Comparison of ENCODE assay signal across 8 cellular contexts in genomic region chr20:23086056-23086551, GRCh38. TPM values are rescaled to one million over a fixed set of nuclear protein-coding genes. Genes with fewer than 3 reads are reported as not detected.
DNase-seq lines count a peak whose midpoint lies in the region; ATAC-seq and TF ChIP-seq lines count a peak whose summit lies in the region.

A gene with protein sequence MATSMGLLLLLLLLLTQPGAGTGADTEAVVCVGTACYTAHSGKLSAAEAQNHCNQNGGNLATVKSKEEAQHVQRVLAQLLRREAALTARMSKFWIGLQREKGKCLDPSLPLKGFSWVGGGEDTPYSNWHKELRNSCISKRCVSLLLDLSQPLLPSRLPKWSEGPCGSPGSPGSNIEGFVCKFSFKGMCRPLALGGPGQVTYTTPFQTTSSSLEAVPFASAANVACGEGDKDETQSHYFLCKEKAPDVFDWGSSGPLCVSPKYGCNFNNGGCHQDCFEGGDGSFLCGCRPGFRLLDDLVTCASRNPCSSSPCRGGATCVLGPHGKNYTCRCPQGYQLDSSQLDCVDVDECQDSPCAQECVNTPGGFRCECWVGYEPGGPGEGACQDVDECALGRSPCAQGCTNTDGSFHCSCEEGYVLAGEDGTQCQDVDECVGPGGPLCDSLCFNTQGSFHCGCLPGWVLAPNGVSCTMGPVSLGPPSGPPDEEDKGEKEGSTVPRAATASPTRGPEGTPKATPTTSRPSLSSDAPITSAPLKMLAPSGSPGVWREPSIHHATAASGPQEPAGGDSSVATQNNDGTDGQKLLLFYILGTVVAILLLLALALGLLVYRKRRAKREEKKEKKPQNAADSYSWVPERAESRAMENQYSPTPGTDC (minus strand): TSS chr20:23086324. CDS start chr20:23086192, 132 bp downstream.

- peak; percentile 70 for ATAC-seq in GM18867 (IDR thresholded peaks at IDR 0.05; ENCODE audit: unreplicated experiment)
- no peak for ATAC-seq in GM21360 (IDR thresholded peaks at IDR 0.05; ENCODE audit: unreplicated experiment)

- intact Hi-C loops in esophagus squamous epithelium (cut with DNase I) = no loop called here

- H3K9me2 ChIP-seq in hepatocyte (replicated peaks; ENCODE audit: insufficient read depth) = no peaks in the 10 kb centered on the region

- WGBS in esophagus squamous epithelium, 2 donors = 7 to 64% methylated on average over 6 to 9 of the region's 27 CpGs
- whole genome bisulfite sequencing in hepatocyte (ENCODE audit: low lambda C conversion rate, missing lambda C conversion rate) = 87% methylated on average over 26 of the region's 27 CpGs

- TF ChIP-seq CTCF in NB4 (IDR thresholded peaks at IDR 0.05; ENCODE audit: low read depth, low read length) (no peak), esophagus squamous epithelium (IDR thresholded peaks at IDR 0.05) (no peak), hepatocyte (IDR thresholded peaks at IDR 0.05; ENCODE audit: poor library complexity) (no peak)

- no peaks in the 10 kb centered on the region for H4K20me1 ChIP-seq in hepatocyte (ENCODE audit: insufficient read depth, poor library complexity, severe bottlenecking)

- DNase-seq in NB4 (ENCODE audit: low read depth) = peak; percentile 86
- no peak for DNase-seq in esophagus squamous epithelium (lab: John Stamatoyannopoulos, UW)
- DNase-seq in pons (ENCODE audit: low spot score) = peak; percentile 28
- DNase-seq in OCI-M1 (lab: John Stamatoyannopoulos, UW) = no peak
- DNase-seq in hepatocyte (ENCODE audit: low spot score) = no peak
- no peak for DNase-seq in NCI-H446 (lab: John Stamatoyannopoulos, UW)

- no peaks in the 10 kb centered on the region for H3K79me2 ChIP-seq in hepatocyte

- H3K36me3 ChIP-seq in esophagus squamous epithelium (no peaks in the 10 kb centered on the region), hepatocyte (replicated peaks; ENCODE audit: insufficient read depth, low read depth) (no peaks in the 10 kb centered on the region)

- H3K4me1 ChIP-seq in esophagus squamous epithelium (peaks cover 0 to 62% (median 30%) of the 10 kb centered on the region in 3 donors), hepatocyte (ENCODE audit: insufficient read depth) (no peaks in the 10 kb centered on the region)

- peak within 1 kb of the TSS; percentile 48 for H3K4me3 ChIP-seq in NB4 (ENCODE audit: low read depth, low read length)
- peak within 1 kb of the TSS; percentile 14 to 59 (median 36) for H3K4me3 ChIP-seq in esophagus squamous epithelium
- no peak within 1 kb of the TSS for H3K4me3 ChIP-seq in hepatocyte

- no peak within 1 kb of the TSS for H2AFZ ChIP-seq in hepatocyte

- H3K27ac ChIP-seq in esophagus squamous epithelium (peak within 1 kb of the TSS; percentile 69 to 92 (median 84)), hepatocyte (no peak within 1 kb of the TSS)

- H3K9me3 ChIP-seq in esophagus squamous epithelium (no peaks in the 10 kb centered on the region), hepatocyte (ENCODE audit: low read depth) (no peaks in the 10 kb centered on the region)

- TF ChIP-seq POLR2A in NB4 (IDR thresholded peaks at IDR 0.05; ENCODE audit: extremely low read depth, insufficient read length) = peak; percentile 52
- TF ChIP-seq POLR2A in esophagus squamous epithelium (IDR thresholded peaks at IDR 0.05) = peak in 2 of 4 donors; percentile 50 to 56

- H3K4me2 ChIP-seq in hepatocyte = no peak within 1 kb of the TSS

- H3K27me3 ChIP-seq in esophagus squamous epithelium (no peaks in the 10 kb centered on the region), hepatocyte (no peaks in the 10 kb centered on the region)

RNA-seq across cellular contexts. Expression of the gene that starts here (rescaled TPM):
- total RNA-seq in esophagus squamous epithelium (10 to 100 TPM in 2 of 4 donors, 1 to 10 TPM in 2; 4.5 to 22.9 (median 14.6) TPM), hepatocyte (2.1 and 4.1 TPM in 2 replicates)
- polyA plus RNA-seq in hepatocyte = 0.07 and 0.17 TPM in 2 replicates

Comparison
In these comparisons a context has a peak if more than half of its experiments do, and no peak if none do; other contexts are left out.
1. DNase-seq: peak in NB4 (single experiment) and pons (single experiment); none in esophagus squamous epithelium (single experiment), OCI-M1 (single experiment), hepatocyte (single experiment) and NCI-H446 (0 of 2).